In the genomic region with DNA sequence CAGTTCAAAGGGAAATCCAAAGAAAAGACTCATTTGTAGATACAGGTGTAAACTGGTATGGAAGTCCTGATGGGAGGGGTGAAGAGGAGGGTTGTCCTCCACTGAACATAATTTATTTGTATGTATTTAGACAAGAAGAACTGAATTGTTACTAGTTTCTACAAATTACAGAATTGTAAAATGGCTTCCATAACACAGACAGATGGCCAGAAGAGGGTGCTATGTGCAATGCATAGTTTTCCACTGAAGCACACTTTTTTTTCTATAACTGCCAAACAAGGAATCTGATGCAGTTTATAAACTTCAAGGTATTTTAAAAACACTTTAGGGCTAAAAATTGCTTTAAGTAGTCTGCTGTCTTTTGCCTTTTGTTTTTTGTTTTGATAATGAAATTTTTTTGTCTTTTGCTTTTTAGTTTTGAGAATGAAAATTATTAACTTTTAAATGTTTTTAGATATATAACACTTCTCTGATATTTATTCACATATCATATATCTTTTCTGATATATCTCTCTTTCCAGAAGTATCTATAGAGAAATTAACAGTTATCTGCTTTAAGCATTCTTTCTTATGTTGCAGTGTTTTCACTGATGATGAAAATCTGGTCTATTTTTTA, we compare ENCODE assay signal across 8 cellular contexts. TPM values are rescaled to one million over a fixed set of nuclear protein-coding genes. Genes with fewer than 3 reads are reported as not detected.
DNase-seq lines count a peak whose midpoint lies in the region; ATAC-seq, FAIRE-seq and TF ChIP-seq lines count a peak whose summit lies in the region.

No MANE protein-coding gene starts in this region.

- intact Hi-C loops in thyroid gland (cut with DNase I): loop anchor here (10.0 kb wide), 2 partner anchors 230 to 450 kb away; no protein-coding TSS in a partner anchor

- no peaks in the 10 kb centered on the region for H3K36me3 ChIP-seq in thyroid gland

- TF ChIP-seq CTCF in GM20000 (IDR thresholded peaks at IDR 0.05; ENCODE audit: extremely low read depth, missing control alignments) (peak; percentile 10), foreskin fibroblast (IDR thresholded peaks at IDR 0.05; ENCODE audit: low read depth, low read length) (peak; percentile 64), thyroid gland (IDR thresholded peaks at IDR 0.05) (peak in 5 of 6 experiments; percentile 18 to 57 (median 55))

- H3K27ac ChIP-seq in thyroid gland: no peak overlapping the region

- no peak for ATAC-seq in HG02763 (IDR thresholded peaks at IDR 0.05; ENCODE audit: unreplicated experiment)

- H3K4me3 ChIP-seq in foreskin fibroblast (ENCODE audit: low read depth in 1 of 2, low read length in 2 of 2): no peak overlapping the region
- no peak overlapping the region for H3K4me3 ChIP-seq in thyroid gland (replicated peaks in 1 of 3)

- no peaks in the 10 kb centered on the region for H3K9me3 ChIP-seq in thyroid gland

- TF ChIP-seq POLR2A in thyroid gland (IDR thresholded peaks at IDR 0.05): no peak

- FAIRE-seq in RCC 7860 (lab: Jason Lieb, UNC): peak; percentile 76

- no peaks in the 10 kb centered on the region for H3K4me1 ChIP-seq in thyroid gland

- DNase-seq in AG20443 (ENCODE audit: low spot score) (peak; percentile 17), GM20000 (ENCODE audit: low spot score) (no peak), RCC 7860 (ENCODE audit: low spot score) (peak; percentile 25), foreskin fibroblast (peak; percentile 18 to 65), thyroid gland (peak; percentile 12 to 16), cerebellum (ENCODE audit: low spot score) (no peak)
- no peak for DNase-seq in activated naive CD4-positive, alpha-beta T cell treated with anti-CD3 and anti-CD28 coated beads, Interleukin-2, amount 50 U/mL, for 16 hours

- H3K27me3 ChIP-seq in thyroid gland: no peaks in the 10 kb centered on the region

RNA-seq across cellular contexts. Expression of a gene that starts 58.5 kb away (rescaled TPM):
- total RNA-seq in thyroid gland (under 1 TPM in 3 of 4 donors, not detected in 1; 0.11 to 0.29 (median 0.13) TPM), cerebellum (38.8 TPM)

Comparison
In these comparisons a context has a peak if more than half of its experiments do, and no peak if none do; other contexts are left out.
1. DNase-seq: peak in AG20443 (single experiment), RCC 7860 (single experiment), foreskin fibroblast (2 of 2) and thyroid gland (2 of 2); none in GM20000 (single experiment), cerebellum (single experiment) and activated naive CD4-positive, alpha-beta T cell treated with anti-CD3 and anti-CD28 coated beads, Interleukin-2, amount 50 U/mL, for 16 hours (single experiment).
2. CTCF ChIP-seq: peak in every context shown above with its lines; median percentile 64 in foreskin fibroblast; 55 in thyroid gland; 10 in GM20000.
3. RNA of a gene that starts 58.5 kb away (total RNA-seq): 38.8 TPM in cerebellum (single experiment); 0.11 to 0.29 TPM in thyroid gland; every median in the first group is over 10 times any median in the second.